Comparison of ENCODE assay signal across 1 cellular context in genomic region chr17:17783121-17783824, GRCh38.
TF ChIP-seq lines count a peak whose summit lies in the region.

No MANE protein-coding gene starts in this region.

TF ChIP-seq in HepG2, 621 proteins besides CTCF, POLR2A, EP300 and RAD21 (continued from another document and continues in another):
- 0 out of 2 replicates have a peak, but pooled peaks have one; percentile 54 for TF ChIP-seq ZXDC (CRISPR knock-in tag; IDR thresholded peaks at IDR 0.05)
- TF ChIP-seq ZNF335 (CRISPR knock-in tag; IDR thresholded peaks at IDR 0.05): no peak
- no peak for TF ChIP-seq ZNF557 (CRISPR knock-in tag; IDR thresholded peaks at IDR 0.05)
- no peak for TF ChIP-seq ZNF160 (CRISPR knock-in tag; IDR thresholded peaks at IDR 0.05)
- no peak for TF ChIP-seq ZHX1 (CRISPR knock-in tag; IDR thresholded peaks at IDR 0.05; ENCODE audit: low read depth)
- TF ChIP-seq ZBTB21 (CRISPR knock-in tag; IDR thresholded peaks at IDR 0.05): no peak
- TF ChIP-seq SRSF9 (IDR thresholded peaks at IDR 0.05; ENCODE audit: borderline replicate concordance, insufficient read depth, low read depth, low read length, poor library complexity, severe bottlenecking): no peak
- no peak for TF ChIP-seq NCOA2 (CRISPR knock-in tag; IDR thresholded peaks at IDR 0.05)
- TF ChIP-seq IRX3 (CRISPR knock-in tag; IDR thresholded peaks at IDR 0.05; ENCODE audit: borderline replicate concordance, low read depth): no peak
- TF ChIP-seq FOXO4 (CRISPR knock-in tag; conservative IDR thresholded peaks at IDR 0.05): no peak
- no peak for TF ChIP-seq ZSCAN31 (CRISPR knock-in tag; IDR thresholded peaks at IDR 0.05; ENCODE audit: low read depth)
- no peak for TF ChIP-seq ZNF678 (CRISPR knock-in tag; IDR thresholded peaks at IDR 0.05)
- no peak for TF ChIP-seq AGO1 (IDR thresholded peaks at IDR 0.05; ENCODE audit: low read depth, low read length, poor library complexity, severe bottlenecking)
- no peak for TF ChIP-seq MBNL3 (CRISPR knock-in tag; conservative IDR thresholded peaks at IDR 0.05)
- no peak for TF ChIP-seq NFRKB (IDR thresholded peaks at IDR 0.05)
- TF ChIP-seq ZNF441 (CRISPR knock-in tag; IDR thresholded peaks at IDR 0.05; ENCODE audit: borderline replicate concordance): no peak
- TF ChIP-seq ZBTB43 (CRISPR knock-in tag; conservative IDR thresholded peaks at IDR 0.05): no peak
- TF ChIP-seq ZNF318 (CRISPR knock-in tag; IDR thresholded peaks at IDR 0.05): no peak
- TF ChIP-seq CHD4 (IDR thresholded peaks at IDR 0.05; ENCODE audit: borderline replicate concordance, low read length): no peak
- TF ChIP-seq AFF4 (CRISPR knock-in tag; IDR thresholded peaks at IDR 0.05): no peak
- TF ChIP-seq ZBTB2 (CRISPR knock-in tag; IDR thresholded peaks at IDR 0.05; ENCODE audit: low read depth): peak; percentile 97
- TF ChIP-seq ZNF234 (CRISPR knock-in tag; conservative IDR thresholded peaks at IDR 0.05): no peak
- TF ChIP-seq MEF2D (CRISPR knock-in tag; IDR thresholded peaks at IDR 0.05): no peak
- TF ChIP-seq ZNF543 (CRISPR knock-in tag; IDR thresholded peaks at IDR 0.05): no peak
- no peak for TF ChIP-seq HMG20B (CRISPR knock-in tag; conservative IDR thresholded peaks at IDR 0.05)
- TF ChIP-seq ZSCAN20 (CRISPR knock-in tag; IDR thresholded peaks at IDR 0.05; ENCODE audit: borderline replicate concordance): no peak
- no peak for TF ChIP-seq SIX4 (CRISPR knock-in tag; IDR thresholded peaks at IDR 0.05)
- TF ChIP-seq IRF9 (CRISPR knock-in tag; IDR thresholded peaks at IDR 0.05; ENCODE audit: borderline replicate concordance): no peak; the same call in 1 of the 2 replicates
- peak; percentile 30; the same call in 1 of the 2 replicates for TF ChIP-seq MAZ (IDR thresholded peaks at IDR 0.05; ENCODE audit: borderline replicate concordance, low read depth, low read length)
- TF ChIP-seq MAZ (CRISPR knock-in tag; IDR thresholded peaks at IDR 0.05; ENCODE audit: low read depth): no peak
- TF ChIP-seq RXRA (CRISPR knock-in tag; IDR thresholded peaks at IDR 0.05): no peak; the same call in 1 of the 2 replicates
- no peak for TF ChIP-seq RFXANK (CRISPR knock-in tag; IDR thresholded peaks at IDR 0.05)
